1 cellular context compared by ENCODE assay signal in the genomic region with DNA sequence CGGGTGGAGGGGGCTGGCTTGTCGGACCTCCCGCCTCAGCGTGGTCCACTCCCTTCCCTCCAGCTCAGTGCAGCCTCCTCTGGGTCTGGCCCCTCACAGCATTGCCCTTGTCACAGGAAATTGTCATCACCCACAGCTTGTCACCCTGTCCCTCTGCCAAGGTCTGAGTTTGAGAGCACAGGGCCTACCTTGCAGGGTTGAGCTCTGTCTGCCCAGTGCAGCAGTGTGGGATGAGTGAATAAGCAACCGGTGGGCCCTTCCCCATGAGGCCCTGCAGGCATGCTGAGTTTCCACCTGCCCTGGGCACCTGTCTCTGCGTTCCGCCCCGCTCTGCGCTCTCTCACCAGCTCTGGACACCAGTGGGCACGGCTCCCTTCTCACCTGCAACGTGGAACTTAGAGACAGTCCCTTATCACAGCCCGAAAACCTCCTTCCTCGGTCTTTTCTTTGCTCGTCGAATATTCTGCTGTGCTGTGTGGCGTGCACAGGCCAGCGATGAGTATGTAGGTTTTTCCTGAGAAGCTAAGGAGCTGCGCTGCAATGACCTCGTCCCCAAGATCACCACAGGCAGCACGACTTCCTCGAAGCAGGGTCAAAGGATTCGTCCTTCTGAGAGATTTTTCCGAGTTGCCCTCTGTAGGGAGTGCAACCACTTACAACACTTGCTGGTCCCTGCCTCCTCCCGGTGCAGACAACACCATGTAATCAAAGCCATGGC.
TF ChIP-seq lines count a peak whose summit lies in the region.

No MANE protein-coding gene starts in this region.

TF ChIP-seq in IMR-90, 13 proteins besides CTCF, POLR2A, EP300 and RAD21:
- TF ChIP-seq RCOR1 (IDR thresholded peaks at IDR 0.05; ENCODE audit: insufficient replicate concordance, low read length) (no peak), CEBPB (IDR thresholded peaks at IDR 0.05; ENCODE audit: low read depth, low read length) (no peak), MAFK (IDR thresholded peaks at IDR 0.05; ENCODE audit: low read depth, low read length) (no peak), NFE2L2 (IDR thresholded peaks at IDR 0.05; ENCODE audit: low read depth, low read length) (no peak), MXI1 (IDR thresholded peaks at IDR 0.05; ENCODE audit: borderline replicate concordance, low read depth, low read length) (no peak), SMC3 (IDR thresholded peaks at IDR 0.05; ENCODE audit: low read depth, low read length) (no peak), RFX5 (IDR thresholded peaks at IDR 0.05; ENCODE audit: low read depth, low read length) (no peak), CHD1 (IDR thresholded peaks at IDR 0.05; ENCODE audit: low read depth, low read length) (no peak), BHLHE40 (IDR thresholded peaks at IDR 0.05; ENCODE audit: low read depth, low read length) (no peak), FOS (IDR thresholded peaks at IDR 0.05; ENCODE audit: low read depth, low read length) (no peak), MAZ (IDR thresholded peaks at IDR 0.05; ENCODE audit: borderline replicate concordance, low read depth, low read length) (no peak)
- TF ChIP-seq, protein P1, sequence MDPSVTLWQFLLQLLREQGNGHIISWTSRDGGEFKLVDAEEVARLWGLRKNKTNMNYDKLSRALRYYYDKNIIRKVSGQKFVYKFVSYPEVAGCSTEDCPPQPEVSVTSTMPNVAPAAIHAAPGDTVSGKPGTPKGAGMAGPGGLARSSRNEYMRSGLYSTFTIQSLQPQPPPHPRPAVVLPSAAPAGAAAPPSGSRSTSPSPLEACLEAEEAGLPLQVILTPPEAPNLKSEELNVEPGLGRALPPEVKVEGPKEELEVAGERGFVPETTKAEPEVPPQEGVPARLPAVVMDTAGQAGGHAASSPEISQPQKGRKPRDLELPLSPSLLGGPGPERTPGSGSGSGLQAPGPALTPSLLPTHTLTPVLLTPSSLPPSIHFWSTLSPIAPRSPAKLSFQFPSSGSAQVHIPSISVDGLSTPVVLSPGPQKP (IDR thresholded peaks at IDR 0.05; ENCODE audit: borderline replicate concordance, low read depth, low read length): no peak
- TF ChIP-seq, protein P2, sequence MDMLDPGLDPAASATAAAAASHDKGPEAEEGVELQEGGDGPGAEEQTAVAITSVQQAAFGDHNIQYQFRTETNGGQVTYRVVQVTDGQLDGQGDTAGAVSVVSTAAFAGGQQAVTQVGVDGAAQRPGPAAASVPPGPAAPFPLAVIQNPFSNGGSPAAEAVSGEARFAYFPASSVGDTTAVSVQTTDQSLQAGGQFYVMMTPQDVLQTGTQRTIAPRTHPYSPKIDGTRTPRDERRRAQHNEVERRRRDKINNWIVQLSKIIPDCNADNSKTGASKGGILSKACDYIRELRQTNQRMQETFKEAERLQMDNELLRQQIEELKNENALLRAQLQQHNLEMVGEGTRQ (IDR thresholded peaks at IDR 0.05; ENCODE audit: low read depth, low read length): no peak
